14 cellular contexts compared by ENCODE assay signal in genomic region chr11:76767659-76768058, GRCh38. TPM values are rescaled to one million over a fixed set of nuclear protein-coding genes. Genes with fewer than 3 reads are reported as not detected.
A peak's percentile ranks its signal among the peaks of the same experiment; 100 is the strongest.
DNase-seq lines count a peak whose midpoint lies in the region; ATAC-seq, FAIRE-seq and TF ChIP-seq lines count a peak whose summit lies in the region.
"Had no signal": no experiment of that assay in that cellular context is flagged by ENCODE, and none has a peak within 500 bp of the region (broad histone marks: within the 10 kb centered on the region; RNA-seq: fewer than 3 reads in every experiment).

No MANE protein-coding gene starts in this region.

- H3K9me3 ChIP-seq in HUES48 (ENCODE audit: control insufficient read depth, insufficient read depth, low read length) (no peaks in the 10 kb centered on the region), gastroesophageal sphincter (no peaks in the 10 kb centered on the region), spleen (no peaks in the 10 kb centered on the region)
- H3K9me3 ChIP-seq: SJSA1 had no signal

- no peak for DNase-seq in RWPE1 (ENCODE audit: low spot score)
- DNase-seq in spleen: peak; percentile 70
- DNase-seq in central memory CD4-positive, alpha-beta T cell: no peak
- DNase-seq in HTR-8/SVneo (ENCODE audit: insufficient read length, low spot score): no peak
- DNase-seq: activated effector memory CD4-positive, alpha-beta T cell treated with anti-CD3 and anti-CD28 coated beads, Interleukin-2, amount 50 U/mL, for 16 hours; brain microvascular endothelial cell; GF-D8; NK-92 treated with Interleukin-12 subunit alpha and Interleukin-12 subunit beta, amount 100 ng/mL, for 24 hours; stimulated activated CD4-positive, alpha-beta T cell treated with anti-CD3 and anti-CD28 coated beads, Interleukin-2, amount 100 ng/mL, for 24 hours had no signal

- CTCF ChIA-PET in RWPE1 (lab: Yijun Ruan, JAX): no interaction called here

- H3K9ac ChIP-seq in HUES48 (ENCODE audit: low read depth, low read length): no peak overlapping the region

- WGBS in gastroesophageal sphincter (ENCODE audit: low coverage in 1 of 2), 2 donors: no CpG with 5 or more reads among the region's 5 CpGs
- WGBS in spleen, 5 donors: 41 to 61% (median 49%) methylated on average over 5 of the region's 5 CpGs

- ATAC-seq in gastroesophageal sphincter: no peak
- ATAC-seq in HG03378 (IDR thresholded peaks at IDR 0.05; ENCODE audit: unreplicated experiment): no peak

- TF ChIP-seq POLR2A in gastroesophageal sphincter (IDR thresholded peaks at IDR 0.05) (no peak), spleen (IDR thresholded peaks at IDR 0.05) (no peak)

- no peaks in the 10 kb centered on the region for H3K36me3 ChIP-seq in HUES48 (ENCODE audit: control insufficient read depth, insufficient read depth, low read length)
- no peaks in the 10 kb centered on the region for H3K36me3 ChIP-seq in gastroesophageal sphincter
- no peaks in the 10 kb centered on the region for H3K36me3 ChIP-seq in spleen
- H3K36me3 ChIP-seq: brain microvascular endothelial cell, SJSA1 had no signal

- no peak for FAIRE-seq in HTR-8/SVneo (lab: Jason Lieb, UNC)
- FAIRE-seq: H54 had no signal

- intact Hi-C loops in spleen (cut with DNase I; ENCODE audit: low total_unique reads): no loop called here

- H3K27ac ChIP-seq in HUES48 (ENCODE audit: low read depth, low read length) (peak overlapping the region; percentile 14), RWPE1 (peak overlapping the region; percentile 89), gastroesophageal sphincter (peak overlapping the region in 3 of 4 donors; percentile 46 to 81 (median 80)), spleen (peak overlapping the region in 5 of 8 donors; percentile 55 to 79 (median 72))
- H3K27ac ChIP-seq: brain microvascular endothelial cell, SJSA1 had no signal

- H3K27me3 ChIP-seq in HUES48 (ENCODE audit: control insufficient read depth, insufficient read depth, low read length) (no peaks in the 10 kb centered on the region), gastroesophageal sphincter (no peaks in the 10 kb centered on the region), spleen (replicated peaks in 1 of 7) (no peaks in the 10 kb centered on the region)
- H3K27me3 ChIP-seq: brain microvascular endothelial cell, SJSA1 had no signal

- no peak overlapping the region for H3K4me3 ChIP-seq in HUES48 (ENCODE audit: low read depth, low read length)
- H3K4me3 ChIP-seq in gastroesophageal sphincter: peak overlapping the region in 1 of 2 donors; percentile 16
- H3K4me3 ChIP-seq in spleen: peak overlapping the region in 1 of 8 donors; percentile 36
- H3K4me3 ChIP-seq: SJSA1 had no signal

- TF ChIP-seq EP300 in gastroesophageal sphincter (IDR thresholded peaks at IDR 0.05): no peak

- POLR2A ChIA-PET in RWPE1 (lab: Yijun Ruan, JAX; ENCODE audit: low non-redundant PET): no interaction called here

- TF ChIP-seq CTCF in RWPE1 (conservative IDR thresholded peaks at IDR 0.05; ENCODE audit: low read depth) (no peak), gastroesophageal sphincter (IDR thresholded peaks at IDR 0.05) (no peak), spleen (IDR thresholded peaks at IDR 0.05 in 8 of 11, conservative IDR thresholded peaks at IDR 0.05 in 3 of 11) (no peak)

- H3K4me1 ChIP-seq in HUES48 (ENCODE audit: control insufficient read depth, insufficient read depth, low read length): peaks cover 41% of the 10 kb centered on the region
- peaks cover 0 to 86% (median 40%) of the 10 kb centered on the region in 3 donors for H3K4me1 ChIP-seq in gastroesophageal sphincter
- H3K4me1 ChIP-seq in spleen: peaks cover 30 to 92% (median 69%) of the 10 kb centered on the region in 6 donors

RNA-seq across cellular contexts. Expression of gene TSKU, which starts 15.5 kb away (rescaled TPM):
- total RNA-seq in gastroesophageal sphincter: 10 to 100 TPM; 23.5 to 53.7 (median 38.2) TPM
- total RNA-seq in spleen: 10 to 100 TPM in 6 of 7 donors, 1 to 10 TPM in 1; 9.4 to 18.6 (median 13.1) TPM
- 1 to 10 TPM; 1.1 to 5.7 (median 1.8) TPM for polyA plus RNA-seq in spleen

Comparison
In these comparisons a context has a peak if more than half of its experiments do, and no peak if none do; other contexts are left out.
1. H3K27ac ChIP-seq: peak in every context shown above with its lines; median percentile 89 in RWPE1; 80 in gastroesophageal sphincter; 72 in spleen; 14 in HUES48.